10 cellular contexts compared by ENCODE assay signal in the genomic region with DNA sequence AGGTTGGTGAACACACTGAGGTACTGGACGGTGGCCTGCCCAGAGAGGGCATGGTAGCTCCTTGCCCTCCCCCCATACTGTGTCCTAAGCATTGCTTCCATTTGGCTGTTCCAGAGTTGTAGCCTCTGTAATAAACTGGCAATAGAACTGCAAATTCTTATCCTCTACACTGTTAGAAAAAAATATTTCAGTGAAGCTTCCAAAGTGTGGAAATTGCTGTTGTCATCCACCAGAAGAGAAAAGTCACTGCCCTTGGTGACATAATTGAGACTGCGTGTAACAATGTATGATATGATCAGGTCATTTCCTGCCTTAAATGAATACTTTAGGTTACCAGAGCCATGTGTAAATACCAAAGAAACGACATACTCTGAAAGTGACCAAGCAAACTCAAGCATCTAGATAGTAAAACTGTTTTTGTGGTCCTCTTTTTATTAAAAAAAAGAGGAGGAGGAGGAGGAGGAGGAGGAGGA.
DNase-seq lines count a peak whose midpoint lies in the region; ATAC-seq and TF ChIP-seq lines count a peak whose summit lies in the region.
"Had no signal": no experiment of that assay in that cellular context is flagged by ENCODE, and none has a peak within 500 bp of the region (broad histone marks: within the 10 kb centered on the region; RNA-seq: fewer than 3 reads in every experiment).

No MANE protein-coding gene starts in this region.

- peak overlapping the region; percentile 78 to 90 for H3K27ac Mint-ChIP-seq in natural killer cell
- H3K27ac Mint-ChIP-seq: brain had no signal

- ATAC-seq in natural killer cell: peak; percentile 87 to 91 (median 88)

- no peaks in the 10 kb centered on the region for H3K27me3 Mint-ChIP-seq in natural killer cell (ENCODE audit: low read depth in 2 of 2)
- H3K27me3 Mint-ChIP-seq: brain had no signal

- H3K4me3 Mint-ChIP-seq in natural killer cell: no peak overlapping the region
- H3K4me3 Mint-ChIP-seq: brain had no signal

- H3K9me3 Mint-ChIP-seq in natural killer cell: no peaks in the 10 kb centered on the region

- H3K4me1 Mint-ChIP-seq in natural killer cell: peaks cover 4 to 6% of the 10 kb centered on the region in 2 donors
- H3K4me1 Mint-ChIP-seq: brain had no signal

- no peak for TF ChIP-seq CTCF in choroid plexus epithelial cell (conservative IDR thresholded peaks at IDR 0.05; ENCODE audit: low read depth, low read length)
- no peak for TF ChIP-seq CTCF in natural killer cell (IDR thresholded peaks at IDR 0.05)

- intact Hi-C loops in natural killer cell (cut with micrococcal nuclease): no loop called here

- DNase-seq in GF-D8 (lab: John Stamatoyannopoulos, UW): peak; percentile 10
- DNase-seq in NCI-H69 (lab: John Stamatoyannopoulos, UW): peak; percentile 8
- peak; percentile 43 for DNase-seq in choroid plexus epithelial cell (ENCODE audit: low read depth)
- no peak for DNase-seq in natural killer cell
- no peak for DNase-seq in cerebellar cortex (ENCODE audit: low spot score)
- DNase-seq in COLO668 (lab: John Stamatoyannopoulos, UW; ENCODE audit: unreplicated experiment): no peak
- DNase-seq in HPDE6-E6E7 (ENCODE audit: extremely low spot score): no peak
- no peak for DNase-seq in NCI-H524 (lab: John Stamatoyannopoulos, UW)
- DNase-seq: NCI-H1048 had no signal

- no peaks in the 10 kb centered on the region for H3K36me3 Mint-ChIP-seq in natural killer cell

- no peak overlapping the region for H3K4me3 ChIP-seq in choroid plexus epithelial cell (ENCODE audit: low read depth, low read length)

Comparison
In these comparisons a context has a peak if more than half of its experiments do, and no peak if none do; other contexts are left out.
1. DNase-seq: peak in GF-D8 (single experiment), NCI-H69 (single experiment) and choroid plexus epithelial cell (single experiment); none in natural killer cell (single experiment), cerebellar cortex (single experiment), COLO668 (single experiment), HPDE6-E6E7 (single experiment) and NCI-H524 (0 of 2).